Comparison of ENCODE assay signal across 10 cellular contexts in the genomic region with DNA sequence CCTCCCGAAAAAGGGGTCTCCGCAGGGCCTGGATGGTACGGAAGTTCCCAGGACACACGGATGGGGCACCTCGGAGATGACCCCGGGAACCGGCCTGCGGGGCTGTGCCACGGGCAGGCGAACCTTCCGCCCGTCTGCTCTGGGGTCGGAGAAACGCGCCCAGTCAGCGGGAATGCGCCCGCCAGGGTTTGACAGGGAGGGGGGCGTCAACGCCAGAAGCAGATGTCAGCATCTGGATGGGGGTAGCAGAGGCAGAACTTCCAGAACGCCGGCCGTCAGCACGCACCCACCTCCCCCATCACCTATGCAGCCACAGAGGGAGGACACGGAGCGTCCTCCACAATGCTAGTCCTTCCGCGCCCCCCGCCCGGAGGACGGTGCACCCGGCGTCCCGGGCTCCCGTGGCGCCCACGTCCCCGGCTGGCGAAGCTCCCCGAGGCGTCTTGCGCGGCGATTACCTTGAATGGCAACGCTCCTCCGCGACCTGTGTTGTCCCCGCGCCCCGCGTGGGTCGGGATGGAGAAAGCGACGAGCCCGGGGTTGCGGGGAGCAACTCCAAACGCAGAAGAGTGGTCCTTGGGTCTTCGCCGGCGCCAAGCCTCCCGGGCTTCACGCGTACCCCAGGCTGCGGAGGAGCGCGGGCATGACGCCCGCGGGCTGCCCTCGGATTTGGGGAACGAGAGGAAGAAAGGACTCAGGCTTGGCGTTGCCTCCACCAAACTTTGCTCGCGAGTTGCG. TPM values are rescaled to one million over a fixed set of nuclear protein-coding genes. Genes with fewer than 3 reads are reported as not detected.
DNase-seq lines count a peak whose midpoint lies in the region; ATAC-seq, FAIRE-seq and TF ChIP-seq lines count a peak whose summit lies in the region.
"Had no signal": no experiment of that assay in that cellular context is flagged by ENCODE, and none has a peak within 500 bp of the region (broad histone marks: within the 10 kb centered on the region; RNA-seq: fewer than 3 reads in every experiment).

No MANE protein-coding gene starts in this region.

- H3K27ac Mint-ChIP-seq in stimulated activated naive CD8-positive, alpha-beta T cell treated with anti-CD3 and anti-CD28 coated beads, Interleukin-15, amount 100 ng/mL, for 72 hours, result no peak overlapping the region

- H2BK12ac ChIP-seq in H1 (ENCODE audit: low read depth, low read length), result peak overlapping the region; percentile 96; the same call in 1 of the 2 replicates

- H3K36me3 ChIP-seq in H1 (ENCODE audit: control insufficient read depth in 2 of 4, insufficient read depth in 4 of 4, low read length in 3 of 4) (peaks cover 2 to 27% (median 11%) of the 10 kb centered on the region in 4 experiments; a peak in 6 of 8 replicates), mucosa of stomach (ENCODE audit: control insufficient read depth, insufficient read depth, low read length) (no peaks in the 10 kb centered on the region)

- TF ChIP-seq CTCF in H1 (IDR thresholded peaks at IDR 0.05; ENCODE audit: control extremely low read depth in 1 of 3, insufficient read depth in 1 of 3, low read depth in 1 of 3, low read length in 3 of 3), result no peak

- no peak overlapping the region for H2AFZ ChIP-seq in H1 (ENCODE audit: low read length)

- no peak overlapping the region for H2BK120ac ChIP-seq in H1 (replicated peaks; ENCODE audit: low read depth, low read length)

- H3K56ac ChIP-seq in H1 (replicated peaks; ENCODE audit: insufficient read length, low read depth, low read length), result peak overlapping the region; percentile 82

- peak overlapping the region; percentile 97 for H3K18ac ChIP-seq in H1 (ENCODE audit: extremely low read depth, low read length)

- peak overlapping the region; percentile 99 for H2BK5ac ChIP-seq in H1 (ENCODE audit: low read depth, low read length)

- ATAC-seq in stimulated activated naive CD8-positive, alpha-beta T cell treated with anti-CD3 and anti-CD28 coated beads, Interleukin-15, amount 100 ng/mL, for 72 hours, result peak; percentile 28
- no peak for ATAC-seq in stimulated activated naive CD8-positive, alpha-beta T cell treated with anti-CD3 and anti-CD28 coated beads, Interleukin-15, Interleukin-2, amounts not matched to agents 100 U/mL and 50 U/mL, for 24 hours

- peak overlapping the region; percentile 94 for H4K8ac ChIP-seq in H1 (ENCODE audit: extremely low read depth, insufficient read depth, low read length)

- peak overlapping the region; percentile 88 to 99 for H3K4me2 ChIP-seq in H1 (ENCODE audit: insufficient read depth in 1 of 2, low read depth in 2 of 2, low read length in 2 of 2)

- 0 out of 2 replicates have a peak overlapping the region, but pooled peaks have one; percentile 61 for H2BK15ac ChIP-seq in H1 (ENCODE audit: low read length)

- H4K91ac ChIP-seq in H1 (replicated peaks; ENCODE audit: insufficient read length, low read length), result peak overlapping the region; percentile 90

- H3K27me3 Mint-ChIP-seq in stimulated activated naive CD8-positive, alpha-beta T cell treated with anti-CD3 and anti-CD28 coated beads, Interleukin-15, amount 100 ng/mL, for 72 hours, result peaks cover 78% of the 10 kb centered on the region

- H3K4me3 ChIP-seq in H1 (ENCODE audit: extremely low read depth in 1 of 4, insufficient read depth in 2 of 4, low read depth in 3 of 4, low read length in 4 of 4) (peak overlapping the region; percentile 95 to 100 (median 97)), mucosa of stomach (ENCODE audit: low read length) (peak overlapping the region; percentile 60)

- H3K79me1 ChIP-seq in H1 (ENCODE audit: low read depth, low read length), result peaks cover 13% of the 10 kb centered on the region; the same call in 1 of the 2 replicates

- no peak for TF ChIP-seq POLR2A in H1 (IDR thresholded peaks at IDR 0.05; ENCODE audit: control extremely low read depth in 1 of 2, low read depth in 2 of 2, low read length in 2 of 2)

- WGBS in H1 (ENCODE audit: extremely low coverage in 1 of 2, insufficient coverage in 1 of 2, insufficient read length in 1 of 2, insufficient replicate concordance in 2 of 2, low coverage in 1 of 2, low lambda C conversion rate in 2 of 2, missing lambda C conversion rate in 1 of 2), 2 experiments, result 1% methylated on average over 61 of the region's 75 CpGs; no CpG with 5 or more reads in 1 of the 2 experiments

- H3K14ac ChIP-seq in H1 (ENCODE audit: insufficient read length), result peak overlapping the region; percentile 27

- peak overlapping the region; percentile 92 for H3K27ac ChIP-seq in H1 (ENCODE audit: low read depth, low read length)

- no peaks in the 10 kb centered on the region for H3K9me3 ChIP-seq in H1 (ENCODE audit: insufficient read depth in 2 of 2, low read depth in 1 of 2, low read length in 1 of 2)
- no peaks in the 10 kb centered on the region for H3K9me3 ChIP-seq in mucosa of stomach (ENCODE audit: control insufficient read depth, low read length)

- POLR2A ChIA-PET in H1 (lab: Charles Lee; ENCODE audit: partially characterized antibody), result interaction anchor here (1.0 to 2.0 kb wide), 4 partner anchors 11 to 258 kb away, joined by 3 to 15 read pairs (median 6); no protein-coding TSS in a partner anchor

- no peak for FAIRE-seq in H1 (lab: Jason Lieb, UNC)
- FAIRE-seq: G401.6 had no signal

- H3K79me2 ChIP-seq in H1 (ENCODE audit: control insufficient read depth in 1 of 2, insufficient read depth in 2 of 2, low read length in 2 of 2), result peaks cover 26 to 46% of the 10 kb centered on the region in 2 experiments

- H3K9ac ChIP-seq in H1 (replicated peaks in 1 of 4; ENCODE audit: extremely low read depth in 1 of 4, low read depth in 3 of 4, low read length in 3 of 4), result peak overlapping the region; percentile 72 to 89 (median 86)
- peak overlapping the region; percentile 71 for H3K9ac ChIP-seq in mucosa of stomach (ENCODE audit: low read length)

- H3K4me3 Mint-ChIP-seq in stimulated activated naive CD8-positive, alpha-beta T cell treated with anti-CD3 and anti-CD28 coated beads, Interleukin-15, amount 100 ng/mL, for 72 hours, result no peak overlapping the region

- 0 out of 2 replicates have a peak overlapping the region, but pooled peaks have one; percentile 54 for H2AK5ac ChIP-seq in H1 (ENCODE audit: low read depth, low read length)

- H3K27me3 ChIP-seq in H1 (replicated peaks in 1 of 4; ENCODE audit: control insufficient read depth in 3 of 4, extremely low read depth in 1 of 4, insufficient read depth in 3 of 4, low read length in 3 of 4), result peaks cover 0 to 3% (median 0%) of the 10 kb centered on the region in 4 experiments; a peak in 1 of 7 replicates
- no peaks in the 10 kb centered on the region for H3K27me3 ChIP-seq in mucosa of stomach (ENCODE audit: control insufficient read depth, insufficient read depth, low read length)

- H2BK20ac ChIP-seq in H1 (ENCODE audit: low read length), result 0 out of 2 replicates have a peak overlapping the region, but pooled peaks have one; percentile 48

- peaks cover 13% of the 10 kb centered on the region for H3K23me2 ChIP-seq in H1 (ENCODE audit: low read depth, low read length)

- TF ChIP-seq EP300 in H1 (IDR thresholded peaks at IDR 0.05; ENCODE audit: borderline replicate concordance in 1 of 2, low read depth in 2 of 2, low read length in 2 of 2), result no peak

- H3K4me1 Mint-ChIP-seq in stimulated activated naive CD8-positive, alpha-beta T cell treated with anti-CD3 and anti-CD28 coated beads, Interleukin-15, amount 100 ng/mL, for 72 hours, result peaks cover 8% of the 10 kb centered on the region

- no peak for TF ChIP-seq RAD21 in H1 (IDR thresholded peaks at IDR 0.05 in 1 of 2, conservative IDR thresholded peaks at IDR 0.05 in 1 of 2; ENCODE audit: low read depth in 2 of 2, low read length in 2 of 2)

- peaks cover 14 to 39% (median 22%) of the 10 kb centered on the region in 4 experiments for H3K4me1 ChIP-seq in H1 (replicated peaks in 1 of 4; ENCODE audit: control insufficient read depth in 3 of 4, insufficient read depth in 4 of 4, low read length in 3 of 4)
- peaks cover 17% of the 10 kb centered on the region for H3K4me1 ChIP-seq in mucosa of stomach (ENCODE audit: control insufficient read depth, insufficient read depth, low read length)

- H3K23ac ChIP-seq in H1 (ENCODE audit: insufficient read length), result no peak overlapping the region

- no peaks in the 10 kb centered on the region for H3K9me3 Mint-ChIP-seq in stimulated activated naive CD8-positive, alpha-beta T cell treated with anti-CD3 and anti-CD28 coated beads, Interleukin-15, amount 100 ng/mL, for 72 hours

- H4K5ac ChIP-seq in H1 (ENCODE audit: insufficient read length, low read depth, low read length), result peak overlapping the region; percentile 66

- peak overlapping the region; percentile 73 for H3K4ac ChIP-seq in H1 (replicated peaks; ENCODE audit: insufficient read length, low read depth, low read length)

- no peak for DNase-seq in stimulated activated naive CD8-positive, alpha-beta T cell treated with anti-CD3 and anti-CD28 coated beads, Interleukin-15, amount 100 ng/mL, for 72 hours
- DNase-seq in stimulated activated naive CD8-positive, alpha-beta T cell treated with anti-CD3 and anti-CD28 coated beads, Interleukin-15, Interleukin-2, amounts not matched to agents 100 U/mL and 50 U/mL, for 24 hours, result no peak
- DNase-seq in H1 (ENCODE audit: low read depth in 1 of 2, low spot score in 2 of 2), result peak in 1 of 2 experiments; percentile 72
- DNase-seq in GM19238 (ENCODE audit: insufficient read length, low spot score), result no peak
- no peak for DNase-seq in stimulated activated CD4-positive, alpha-beta T cell treated with anti-CD3 and anti-CD28 coated beads, Interleukin-2, amount 100 ng/mL, for 48 hours
- DNase-seq in stimulated activated CD4-positive, alpha-beta T cell treated with anti-CD3 and anti-CD28 coated beads, Interleukin-4, amount 100 ng/mL, for 1 hour, result no peak
- DNase-seq in HPDE6-E6E7 (ENCODE audit: extremely low spot score), result no peak
- DNase-seq: NCI-H1436 treated with DMSO at 0.1 percent for 48 hours had no signal

- peaks cover 18 to 27% of the 10 kb centered on the region in 2 experiments for H4K20me1 ChIP-seq in H1 (replicated peaks in 1 of 2; ENCODE audit: control insufficient read depth in 1 of 2, insufficient read depth in 2 of 2, low read length in 2 of 2)

- CTCF ChIA-PET in H1 (lab: Charles Lee; ENCODE audit: partially characterized antibody), result interaction anchor here (1.1 kb wide), 1 partner anchor 100 kb away, joined by 3 read pairs; no protein-coding TSS in a partner anchor

TF ChIP-seq in H1, 55 proteins besides CTCF, POLR2A, EP300 and RAD21 (continues in another document):
- no peak for TF ChIP-seq NANOG (IDR thresholded peaks at IDR 0.05; ENCODE audit: insufficient read depth, low read depth, low read length, poor library complexity, severe bottlenecking)

RNA-seq across cellular contexts. Expression of gene FGFR2, which starts 0.6 kb away (rescaled TPM):
- total RNA-seq in H1 (2021; fragmentation: NEBNext Ultra II Directional; extraction: Animal tissue kit (Norgen Biotek cat#: 25700)), result 81.2 and 81.6 TPM in 2 replicates
- polyA plus RNA-seq in H1 (2011; rRNA removed), result 50.2 and 50.3 TPM in 2 replicates
- polyA plus RNA-seq in H1 (2011; cell fraction: cytosol; rRNA removed), result 69.6 TPM
- polyA plus RNA-seq in H1 (2011; cell fraction: nucleus; rRNA removed), result 128 TPM
- 53.5 to 65.1 TPM (median 58.9 TPM) in 4 replicates for polyA plus RNA-seq in H1 (2012, experiment 1 of 2)
- polyA plus RNA-seq in H1 (2012, experiment 2 of 2), result 15.2 TPM
- 55.3 TPM for polyA plus RNA-seq in H1 (2013, experiment 1 of 2)
- polyA plus RNA-seq in H1 (2013, experiment 2 of 2), result 59.0 TPM
- 126 and 168 TPM in 2 replicates for polyA minus RNA-seq in H1 (2011; rRNA and poly(A)+ RNA removed)
- polyA minus RNA-seq in H1 (2011; cell fraction: cytosol; rRNA and poly(A)+ RNA removed), result 103 TPM
- 190 TPM for polyA minus RNA-seq in H1 (2011; cell fraction: nucleus; rRNA and poly(A)+ RNA removed)
